8 cellular contexts compared by ENCODE assay signal in the genomic region with DNA sequence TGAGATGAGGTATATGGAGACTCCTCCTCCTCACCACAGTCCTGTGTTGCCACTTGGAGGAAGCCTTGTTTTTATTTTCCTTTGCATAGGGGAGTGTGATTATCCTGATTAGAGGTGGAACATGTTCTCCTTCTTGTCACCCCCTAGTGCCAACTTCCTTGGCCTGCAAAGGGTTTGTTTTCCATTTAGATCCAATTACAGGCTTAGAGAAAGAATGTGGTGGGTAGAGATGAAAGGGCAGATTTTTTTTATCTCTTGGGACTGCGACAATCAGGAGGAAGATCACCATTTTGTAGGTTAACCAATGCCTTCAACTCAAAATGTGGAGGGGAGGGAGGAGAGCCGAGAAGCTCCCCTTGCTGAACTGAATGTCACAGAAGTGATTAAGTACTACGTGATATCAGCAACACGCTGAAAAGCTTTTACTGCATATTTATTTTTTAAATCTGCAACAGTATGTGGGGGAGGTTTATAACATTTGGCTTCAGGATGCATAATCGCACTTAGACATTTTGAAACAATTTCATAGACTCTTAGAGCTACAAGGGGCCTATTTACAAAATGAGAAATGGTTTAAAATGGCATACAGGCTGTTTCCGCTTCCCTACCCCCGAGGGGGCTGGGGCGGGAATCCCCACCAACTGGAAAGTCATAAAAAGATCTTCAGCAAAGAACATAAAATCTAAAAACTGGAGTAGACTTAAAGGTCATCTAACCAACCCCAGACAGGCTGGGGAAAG. TPM values are rescaled to one million over a fixed set of nuclear protein-coding genes. Genes with fewer than 3 reads are reported as not detected.
DNase-seq lines count a peak whose midpoint lies in the region; ATAC-seq and TF ChIP-seq lines count a peak whose summit lies in the region.

No MANE protein-coding gene starts in this region.

- H3K27ac Mint-ChIP-seq in activated naive CD8-positive, alpha-beta T cell treated with anti-CD3 and anti-CD28 coated beads for 36 hours: peak overlapping the region; percentile 63

- H3K4me1 Mint-ChIP-seq in activated naive CD8-positive, alpha-beta T cell treated with anti-CD3 and anti-CD28 coated beads for 36 hours: peaks cover 26% of the 10 kb centered on the region

- no peak overlapping the region for H3K4me3 ChIP-seq in BLaER1

- H3K9me3 ChIP-seq in BLaER1: peaks cover 6% of the 10 kb centered on the region; the same call in 1 of the 2 replicates

- peak overlapping the region; percentile 31 for H3K27ac ChIP-seq in BLaER1
- H3K27ac ChIP-seq in foreskin keratinocyte: no peak overlapping the region

- ATAC-seq in GM19351 (IDR thresholded peaks at IDR 0.05; ENCODE audit: unreplicated experiment) (peak; percentile 9), foreskin keratinocyte (no peak), HG03469 (IDR thresholded peaks at IDR 0.05; ENCODE audit: unreplicated experiment) (no peak)

- H3K36me3 ChIP-seq in BLaER1: no peaks in the 10 kb centered on the region

- H3K27me3 ChIP-seq in BLaER1: no peaks in the 10 kb centered on the region
- H3K27me3 ChIP-seq in foreskin keratinocyte: no peaks in the 10 kb centered on the region

- no peaks in the 10 kb centered on the region for H4K20me1 ChIP-seq in BLaER1

- peak overlapping the region; percentile 68 for H3K4me2 ChIP-seq in BLaER1

- peaks cover 16% of the 10 kb centered on the region for H3K27me3 Mint-ChIP-seq in activated naive CD8-positive, alpha-beta T cell treated with anti-CD3 and anti-CD28 coated beads for 36 hours

- no peak for TF ChIP-seq CTCF in foreskin keratinocyte (conservative IDR thresholded peaks at IDR 0.05)

- H3K4me3 Mint-ChIP-seq in activated naive CD8-positive, alpha-beta T cell treated with anti-CD3 and anti-CD28 coated beads for 36 hours: no peak overlapping the region

- H3K4me1 ChIP-seq in BLaER1: peaks cover 54% of the 10 kb centered on the region
- H3K4me1 ChIP-seq in foreskin keratinocyte: peaks cover 3% of the 10 kb centered on the region

- DNase-seq in activated naive CD8-positive, alpha-beta T cell treated with anti-CD3 and anti-CD28 coated beads for 36 hours: peak; percentile 34
- DNase-seq in myocyte (ENCODE audit: low read depth): peak; percentile 57
- DNase-seq in NCI-H1694 treated with DMSO at 0.1 percent for 48 hours (lab: John Stamatoyannopoulos, UW): no peak
- DNase-seq in foreskin keratinocyte: no peak
- no peak for DNase-seq in GM03348 (ENCODE audit: low spot score)

- H3K9me3 Mint-ChIP-seq in activated naive CD8-positive, alpha-beta T cell treated with anti-CD3 and anti-CD28 coated beads for 36 hours: no peaks in the 10 kb centered on the region

- no peaks in the 10 kb centered on the region for H3K36me3 Mint-ChIP-seq in activated naive CD8-positive, alpha-beta T cell treated with anti-CD3 and anti-CD28 coated beads for 36 hours

- H3K9ac ChIP-seq in BLaER1: no peak overlapping the region; the same call in 1 of the 2 replicates

RNA-seq across cellular contexts. Expression of a gene that starts 2.4 kb away (rescaled TPM):
- total RNA-seq in activated naive CD8-positive, alpha-beta T cell treated with anti-CD3 and anti-CD28 coated beads for 36 hours: 1 to 10 TPM; 2.3 to 2.7 TPM
- total RNA-seq in myocyte (21.9 and 24.9 TPM in 2 replicates), foreskin keratinocyte (2.3 and 2.8 TPM in 2 replicates)
- 363 TPM for polyA plus RNA-seq in myocyte (2012)
- polyA plus RNA-seq in foreskin keratinocyte: 2.0 and 2.5 TPM in 2 replicates

Comparison
In these comparisons a context has a peak if more than half of its experiments do, and no peak if none do; other contexts are left out.
1. DNase-seq: peak in activated naive CD8-positive, alpha-beta T cell treated with anti-CD3 and anti-CD28 coated beads for 36 hours (single experiment) and myocyte (single experiment); none in NCI-H1694 treated with DMSO at 0.1 percent for 48 hours (single experiment), foreskin keratinocyte (0 of 2) and GM03348 (single experiment).